In the genomic region with DNA sequence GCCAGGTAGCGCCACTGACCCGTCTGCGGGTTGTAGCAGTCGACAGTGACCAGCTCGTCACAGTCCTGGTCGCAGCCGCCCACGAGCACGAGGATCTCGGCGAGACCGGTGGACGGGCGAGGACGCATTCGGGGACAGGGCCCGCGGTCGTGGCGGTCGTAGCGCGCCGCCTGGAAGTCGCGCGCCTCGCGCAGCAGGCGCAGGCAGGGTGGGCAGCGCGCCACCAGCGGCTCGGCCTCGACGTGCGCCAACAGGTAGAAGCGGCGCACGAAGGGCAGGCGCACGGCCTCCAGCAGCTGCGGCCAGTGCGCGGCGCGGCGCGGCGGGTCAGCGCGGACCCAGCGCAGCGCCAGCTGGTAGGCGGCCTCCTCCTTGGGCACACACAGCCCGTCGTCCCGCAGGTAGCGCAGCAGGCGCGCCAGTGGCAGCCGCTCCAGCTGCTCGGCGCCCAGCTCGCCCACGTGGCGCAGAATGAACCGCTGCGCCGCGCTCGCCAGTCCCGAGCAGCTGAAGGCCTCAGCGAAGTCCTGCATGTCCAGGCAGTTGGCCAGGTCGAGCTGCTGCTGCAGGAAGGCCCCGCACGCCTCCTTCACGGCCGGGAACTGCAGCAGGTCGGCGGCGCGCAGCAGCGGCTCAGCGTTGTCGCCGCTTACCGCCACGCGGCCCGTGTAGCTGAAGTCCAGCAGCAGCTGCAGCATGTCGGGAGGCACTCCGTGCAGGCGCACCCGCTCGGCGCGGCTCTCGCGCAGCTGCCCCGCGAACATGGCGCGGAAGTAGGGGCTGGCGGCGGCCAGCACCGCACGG, we compare ENCODE assay signal across 8 cellular contexts. TPM values are rescaled to one million over a fixed set of nuclear protein-coding genes. Genes with fewer than 3 reads are reported as not detected.
DNase-seq lines count a peak whose midpoint lies in the region; ATAC-seq and TF ChIP-seq lines count a peak whose summit lies in the region.

No MANE protein-coding gene starts in this region.

- TF ChIP-seq CTCF in astrocyte of the cerebellum (IDR thresholded peaks at IDR 0.05; ENCODE audit: low read depth, low read length, missing control alignments) (no peak), gastrocnemius medialis (IDR thresholded peaks at IDR 0.05 in 4 of 5, conservative IDR thresholded peaks at IDR 0.05 in 1 of 5) (no peak)

- no peak for TF ChIP-seq POLR2A in gastrocnemius medialis (IDR thresholded peaks at IDR 0.05)

- H3K4me1 ChIP-seq in NT2/D1 (ENCODE audit: insufficient read depth, insufficient read length), result peaks cover 6% of the 10 kb centered on the region
- peaks cover 13% of the 10 kb centered on the region for H3K4me1 ChIP-seq in iPS-15b (ENCODE audit: control insufficient read depth, insufficient read depth, low read length)
- peaks cover 49 to 57% of the 10 kb centered on the region in 2 donors for H3K4me1 ChIP-seq in gastrocnemius medialis

- H3K9ac ChIP-seq in NT2/D1 (ENCODE audit: insufficient read length, low read depth) (peak overlapping the region; percentile 96), iPS-15b (ENCODE audit: low read depth, low read length) (peak overlapping the region; percentile 60)

- H3K4me3 ChIP-seq in NT2/D1 (ENCODE audit: insufficient read length, low read depth) (peak overlapping the region; percentile 99), astrocyte of the cerebellum (ENCODE audit: low read depth, low read length) (peak overlapping the region; percentile 89), iPS-15b (ENCODE audit: low read depth, low read length) (peak overlapping the region; percentile 85), gastrocnemius medialis (peak overlapping the region; percentile 74 to 92 (median 90))

- no peak for DNase-seq in activated CD4-positive, CD25-positive, alpha-beta regulatory T cell treated with anti-CD3 and anti-CD28 coated beads, Interleukin-2, amount 50 U/mL, for 72 hours
- DNase-seq in NT2/D1 (ENCODE audit: low read depth, low spot score) (no peak), astrocyte of the cerebellum (ENCODE audit: low read depth) (no peak), gastrocnemius medialis (peak in 1 of 2 donors; percentile 66), NCI-H2029 (lab: John Stamatoyannopoulos, UW) (no peak)

- H3K36me3 ChIP-seq in NT2/D1 (ENCODE audit: insufficient read depth, insufficient read length, low read length) (peaks cover 34% of the 10 kb centered on the region), iPS-15b (ENCODE audit: control insufficient read depth, insufficient read depth, low read length) (peaks cover 19% of the 10 kb centered on the region), gastrocnemius medialis (peaks cover 0 to 18% of the 10 kb centered on the region in 2 donors)

- H3K27me3 ChIP-seq in NT2/D1 (ENCODE audit: insufficient read depth, insufficient read length), result no peaks in the 10 kb centered on the region
- H3K27me3 ChIP-seq in iPS-15b (ENCODE audit: control insufficient read depth, insufficient read depth, low read length), result no peaks in the 10 kb centered on the region
- no peaks in the 10 kb centered on the region for H3K27me3 ChIP-seq in gastrocnemius medialis

- H3K9me3 ChIP-seq in NT2/D1 (ENCODE audit: insufficient read depth, low read length), result no peaks in the 10 kb centered on the region
- no peaks in the 10 kb centered on the region for H3K9me3 ChIP-seq in iPS-15b (ENCODE audit: control insufficient read depth, insufficient read depth, low read length)
- no peaks in the 10 kb centered on the region for H3K9me3 ChIP-seq in gastrocnemius medialis

- intact Hi-C loops in gastrocnemius medialis (cut with DNase I; ENCODE audit: low total_unique reads), result loop anchor here (2.0 to 5.0 kb wide), 2 partner anchors 21 to 180 kb away; no protein-coding TSS in a partner anchor

- ATAC-seq in activated CD4-positive, CD25-positive, alpha-beta regulatory T cell treated with anti-CD3 and anti-CD28 coated beads, Interleukin-2, amount 50 U/mL, for 24 hours, result peak; percentile 14 to 19
- ATAC-seq in HG02759 (IDR thresholded peaks at IDR 0.05; ENCODE audit: unreplicated experiment), result peak; percentile 5
- ATAC-seq in gastrocnemius medialis, result peak in 1 of 2 donors; percentile 2

- in situ Hi-C loops in astrocyte of the cerebellum (cut with HindIII; ENCODE audit: low sequenced_read_pairs), result no loop called here
- in situ Hi-C loops in gastrocnemius medialis (cut with MboI; ENCODE audit: low sequenced_read_pairs in 4 of 4), result no loop called here

- H3K27ac ChIP-seq in gastrocnemius medialis, result peak overlapping the region; percentile 98 to 100 (median 100)

RNA-seq across cellular contexts. Expression of a gene that starts 0.6 kb away (rescaled TPM):
- total RNA-seq in gastrocnemius medialis, result 100 to 1,000 TPM; 176 to 481 (median 267) TPM

RNA-seq across cellular contexts. Expression of a gene that starts 11.5 kb away (rescaled TPM):
- 1 to 10 TPM; 4.7 to 8.5 (median 5.3) TPM for total RNA-seq in gastrocnemius medialis

RNA-seq across cellular contexts. Expression of a gene that starts 22.3 kb away (rescaled TPM):
- 10 to 100 TPM in 3 of 4 donors, 1 to 10 TPM in 1; 9.3 to 14.5 (median 11.3) TPM for total RNA-seq in gastrocnemius medialis

RNA-seq across cellular contexts. Expression of a gene that starts 22.6 kb away (rescaled TPM):
- total RNA-seq in gastrocnemius medialis, result 10 to 100 TPM; 16.7 to 31.0 (median 24.2) TPM

RNA-seq across cellular contexts. Expression of a gene that starts 47.0 kb away (rescaled TPM):
- total RNA-seq in gastrocnemius medialis, result not detected
